Comparison of ENCODE assay signal across 24 cellular contexts in genomic region chr1:159686599-159687299, GRCh38. TPM values are rescaled to one million over a fixed set of nuclear protein-coding genes. Genes with fewer than 3 reads are reported as not detected.
DNase-seq lines count a peak whose midpoint lies in the region; ATAC-seq, FAIRE-seq and TF ChIP-seq lines count a peak whose summit lies in the region.
"Had no signal": no experiment of that assay in that cellular context is flagged by ENCODE, and none has a peak within 500 bp of the region (broad histone marks: within the 10 kb centered on the region; RNA-seq: fewer than 3 reads in every experiment).

No MANE protein-coding gene starts in this region.

- in situ Hi-C loops in HepG2 (cut with HindIII; ENCODE audit: extremely low pct_ligation_motif_present, low pct_unique_long_range_greater_than_20kb) = no loop called here

- no peak for TF ChIP-seq RAD21 in HepG2 (CRISPR knock-in tag; IDR thresholded peaks at IDR 0.05)

- TF ChIP-seq CTCF in right lobe of liver (IDR thresholded peaks at IDR 0.05) (no peak), HepG2 (CRISPR knock-in tag; IDR thresholded peaks at IDR 0.05) (no peak), Caco-2 (IDR thresholded peaks at IDR 0.05; ENCODE audit: insufficient read depth in 1 of 2, low read depth in 1 of 2, low read length in 1 of 2, severe bottlenecking in 1 of 2, unreplicated experiment in 1 of 2) (no peak)

- DNase-seq in right lobe of liver (no peak), HepG2 (ENCODE audit: low spot score) (no peak), DMS53 treated with DMSO at 0.1 percent for 48 hours (lab: John Stamatoyannopoulos, UW; ENCODE audit: unreplicated experiment) (peak; percentile 26), left lobe of liver (ENCODE audit: low spot score) (no peak), nucleus accumbens (lab: John Stamatoyannopoulos, UW) (no peak), NCI-H524 treated with DMSO at 0.1 percent for 48 hours (lab: John Stamatoyannopoulos, UW) (no peak), Caco-2 (no peak)
- DNase-seq: BE2C; Calu3; CD4-positive, alpha-beta T cell; CD8-positive, alpha-beta memory T cell; DMS79; EL; GDM1; H9 had no signal

- no peak overlapping the region for H2AFZ ChIP-seq in HepG2 (ENCODE audit: low read length)
- H2AFZ ChIP-seq: GM23338 had no signal

- H3K9ac ChIP-seq in HepG2 (ENCODE audit: insufficient read depth, low read depth, low read length) = no peak overlapping the region
- H3K9ac ChIP-seq: BLaER1 treated with 17β-estradiol and CSF1 and Interleukin-3, amounts not matched to agents 10 nM and 100 nM had no signal

- intact Hi-C loops in right lobe of liver (cut with DNase I) = no loop called here
- intact Hi-C loops in HepG2 (cut with micrococcal nuclease; ENCODE audit: unreplicated experiment) = no loop called here
- intact Hi-C loops in Caco-2 (cut with micrococcal nuclease; ENCODE audit: unreplicated experiment) = no loop called here

- H3K27ac Mint-ChIP-seq in Caco-2 (ENCODE audit: unreplicated experiment) = no peak overlapping the region
- H3K27ac Mint-ChIP-seq: CD14-positive monocyte; CD4-positive, alpha-beta T cell; CD8-positive, alpha-beta memory T cell; GM23338; H9 had no signal

- H3K36me3 ChIP-seq in right lobe of liver (no peaks in the 10 kb centered on the region), HepG2 (replicated peaks in 1 of 2; ENCODE audit: control insufficient read depth in 1 of 2, insufficient read depth in 2 of 2, low read length in 2 of 2) (no peaks in the 10 kb centered on the region), Caco-2 (ENCODE audit: control insufficient read depth, insufficient read depth, low read length) (no peaks in the 10 kb centered on the region)
- H3K36me3 ChIP-seq: BE2C; BLaER1 treated with 17β-estradiol and CSF1 and Interleukin-3, amounts not matched to agents 10 nM and 100 nM had no signal

- no peak overlapping the region for H3K4me3 Mint-ChIP-seq in Caco-2 (ENCODE audit: unreplicated experiment)
- H3K4me3 Mint-ChIP-seq: CD14-positive monocyte; CD4-positive, alpha-beta T cell; CD8-positive, alpha-beta memory T cell; GM23338; H9 had no signal

- no peak for FAIRE-seq in HepG2 (lab: Jason Lieb, UNC)
- FAIRE-seq: GM12878, GM19239 had no signal

- H3K4me1 ChIP-seq in right lobe of liver = no peaks in the 10 kb centered on the region
- no peaks in the 10 kb centered on the region for H3K4me1 ChIP-seq in HepG2 (ENCODE audit: insufficient read depth, low read length)
- no peaks in the 10 kb centered on the region for H3K4me1 ChIP-seq in Caco-2
- H3K4me1 ChIP-seq: BE2C; BLaER1 treated with 17β-estradiol and CSF1 and Interleukin-3, amounts not matched to agents 10 nM and 100 nM had no signal

- ATAC-seq in right lobe of liver = peak in 3 of 4 donors; percentile 63 to 88 (median 83)
- no peak for ATAC-seq in HepG2
- ATAC-seq in left lobe of liver = peak; percentile 62
- ATAC-seq: GM12878, GM23338, HCT116 had no signal

- H4K20me1 ChIP-seq in HepG2 (ENCODE audit: insufficient read depth, low read length) = no peaks in the 10 kb centered on the region
- H4K20me1 ChIP-seq: BLaER1 treated with 17β-estradiol and CSF1 and Interleukin-3, amounts not matched to agents 10 nM and 100 nM had no signal

- H3K4me3 ChIP-seq in right lobe of liver (no peak overlapping the region), HepG2 (replicated peaks in 1 of 3; ENCODE audit: insufficient read depth in 1 of 3, low read depth in 2 of 3, low read length in 3 of 3) (no peak overlapping the region), Caco-2 (ENCODE audit: low read depth, low read length) (no peak overlapping the region)
- H3K4me3 ChIP-seq: BLaER1 treated with 17β-estradiol and CSF1 and Interleukin-3, amounts not matched to agents 10 nM and 100 nM; GM12878; GM23338 had no signal

- no peaks in the 10 kb centered on the region for H3K36me3 Mint-ChIP-seq in Caco-2 (ENCODE audit: insufficient read depth, unreplicated experiment)
- H3K36me3 Mint-ChIP-seq: CD14-positive monocyte; CD8-positive, alpha-beta memory T cell had no signal

- no peaks in the 10 kb centered on the region for H3K4me1 Mint-ChIP-seq in Caco-2 (ENCODE audit: low read depth, unreplicated experiment)
- H3K4me1 Mint-ChIP-seq: CD14-positive monocyte; CD8-positive, alpha-beta memory T cell; GM23338; H9 had no signal

- no peak for TF ChIP-seq EP300 in HepG2 (IDR thresholded peaks at IDR 0.05; ENCODE audit: low read depth in 2 of 2, low read length in 2 of 2)
- no peak for TF ChIP-seq EP300 in HepG2 (CRISPR knock-in tag; IDR thresholded peaks at IDR 0.05; ENCODE audit: borderline replicate concordance)

- H3K79me2 ChIP-seq in HepG2 (ENCODE audit: insufficient read depth, low read length) = no peaks in the 10 kb centered on the region

- H3K27me3 Mint-ChIP-seq in Caco-2 (ENCODE audit: insufficient read depth, unreplicated experiment) = peaks cover 8% of the 10 kb centered on the region

- TF ChIP-seq POLR2A in right lobe of liver (IDR thresholded peaks at IDR 0.05) = no peak
- no peak for TF ChIP-seq POLR2A in HepG2 (IDR thresholded peaks at IDR 0.05; ENCODE audit: insufficient read depth in 1 of 2, low read depth in 2 of 2, low read length in 2 of 2)

- POLR2A ChIA-PET in HepG2 (lab: Yijun Ruan, JAX) (no interaction called here), Caco-2 (lab: Charles Lee) (no interaction called here)

- CTCF ChIA-PET in HepG2 (lab: Yijun Ruan, JAX; ENCODE audit: low intra/inter-chr PET ratio, low total read pairs) (no interaction called here), Caco-2 (lab: Charles Lee) (interaction anchor here (0.6 kb wide), 1 partner anchor 17 kb away, joined by 3 read pairs; no protein-coding TSS in a partner anchor)

- H3K27ac ChIP-seq in right lobe of liver (no peak overlapping the region), HepG2 (ENCODE audit: extremely low read length, insufficient read depth, low read length) (no peak overlapping the region)
- H3K27ac ChIP-seq: BLaER1 treated with 17β-estradiol and CSF1 and Interleukin-3, amounts not matched to agents 10 nM and 100 nM had no signal

- H3K4me2 ChIP-seq in HepG2 (ENCODE audit: low read depth, low read length) = no peak overlapping the region
- H3K4me2 ChIP-seq: BLaER1 treated with 17β-estradiol and CSF1 and Interleukin-3, amounts not matched to agents 10 nM and 100 nM; GM23338 had no signal

- H3K9me3 ChIP-seq in right lobe of liver = no peaks in the 10 kb centered on the region
- no peaks in the 10 kb centered on the region for H3K9me3 ChIP-seq in HepG2 (ENCODE audit: low read length)
- no peaks in the 10 kb centered on the region for H3K9me3 ChIP-seq in Caco-2
- H3K9me3 ChIP-seq: BE2C had no signal

- 25% methylated on average over 1 of the region's 1 CpG for WGBS in right lobe of liver (ENCODE audit: insufficient coverage, low coverage, low lambda C conversion rate, missing lambda C conversion rate)
- 0% methylated on average over 1 of the region's 1 CpG for WGBS in HepG2 (ENCODE audit: low lambda C conversion rate)

- H3K27me3 ChIP-seq in right lobe of liver = no peaks in the 10 kb centered on the region
- no peaks in the 10 kb centered on the region for H3K27me3 ChIP-seq in HepG2 (ENCODE audit: control insufficient read depth in 1 of 2, insufficient read depth in 2 of 2, low read length in 2 of 2)
- no peaks in the 10 kb centered on the region for H3K27me3 ChIP-seq in Caco-2 (replicated peaks; ENCODE audit: control insufficient read depth, insufficient read depth, low read length)
- H3K27me3 ChIP-seq: BE2C; BLaER1 treated with 17β-estradiol and CSF1 and Interleukin-3, amounts not matched to agents 10 nM and 100 nM had no signal

- no TSS peak for BruUV-seq in HepG2 (replicated peaks; lab: Mats Ljungman, UMichigan)
- BruUV-seq in Caco-2 (replicated peaks; lab: Mats Ljungman, UMichigan) = no TSS peak

- H3K9me3 Mint-ChIP-seq in Caco-2 (ENCODE audit: unreplicated experiment) = no peaks in the 10 kb centered on the region
- H3K9me3 Mint-ChIP-seq: CD4-positive, alpha-beta T cell; CD8-positive, alpha-beta memory T cell; GM23338 had no signal

TF ChIP-seq in HepG2, 621 proteins besides CTCF, POLR2A, EP300 and RAD21 (continues in another document):
- TF ChIP-seq ZNF766 (CRISPR knock-in tag; IDR thresholded peaks at IDR 0.05; ENCODE audit: borderline replicate concordance) (no peak), IKZF4 (CRISPR knock-in tag; IDR thresholded peaks at IDR 0.05; ENCODE audit: borderline replicate concordance, low read depth, not compliant biosample characterization) (no peak), ZBTB7B (CRISPR knock-in tag; IDR thresholded peaks at IDR 0.05) (no peak), YEATS4 (CRISPR knock-in tag; IDR thresholded peaks at IDR 0.05; ENCODE audit: borderline replicate concordance) (no peak), ZBTB42 (CRISPR knock-in tag; IDR thresholded peaks at IDR 0.05) (no peak), ZNF781 (CRISPR knock-in tag; IDR thresholded peaks at IDR 0.05; ENCODE audit: borderline replicate concordance, not compliant biosample characterization) (no peak), BRCA1 (CRISPR knock-in tag; IDR thresholded peaks at IDR 0.05) (no peak), TMF1 (CRISPR knock-in tag; IDR thresholded peaks at IDR 0.05; ENCODE audit: low read depth) (no peak), SP4 (CRISPR knock-in tag; IDR thresholded peaks at IDR 0.05) (no peak)

RNA-seq across cellular contexts. Expression of gene CRP, which starts 27.6 kb away (rescaled TPM):
- total RNA-seq in right lobe of liver = over 10,000 TPM in 1 of 6 experiments, 1,000 to 10,000 TPM in 4, 100 to 1,000 TPM in 1; 420 to 12,291 (median 6,154) TPM
- total RNA-seq in HepG2 (2016; rRNA removed; fragmentation: Illumina TruSeq; extraction: Trizol) = not detected in 2 replicates
- not detected in 2 replicates for total RNA-seq in HepG2 (2016; cell fraction: cytosol; rRNA removed; fragmentation: Illumina TruSeq; extraction: Trizol; ENCODE audit: low read depth)
- not detected in 2 replicates for total RNA-seq in HepG2 (2016; cell fraction: insoluble cytoplasmic fraction; rRNA removed; fragmentation: Illumina TruSeq; extraction: Trizol)
- total RNA-seq in HepG2 (2016; cell fraction: membrane; rRNA removed; fragmentation: Illumina TruSeq; extraction: Trizol) = not detected in 2 replicates
- total RNA-seq in HepG2 (2016; cell fraction: nucleus; rRNA removed; fragmentation: Illumina TruSeq; extraction: Trizol) = not detected in 2 replicates
- polyA plus RNA-seq in HepG2 (2011; rRNA removed) = not detected in 2 replicates
- not detected in 2 replicates for polyA plus RNA-seq in HepG2 (2011; cell fraction: cytosol; rRNA removed)
- not detected in 2 replicates for polyA plus RNA-seq in HepG2 (2011; cell fraction: nucleus; rRNA removed)
- polyA plus RNA-seq in HepG2 (2012) = not detected in 2 replicates
- polyA plus RNA-seq in HepG2 (2016; cell fraction: cytosol; fragmentation: Illumina TruSeq; extraction: Trizol; ENCODE audit: low read depth) = not detected in 2 replicates
- not detected in 2 replicates for polyA plus RNA-seq in HepG2 (2016; cell fraction: insoluble cytoplasmic fraction; fragmentation: Illumina TruSeq; extraction: Trizol; ENCODE audit: low read depth)
- not detected in 2 replicates for polyA plus RNA-seq in HepG2 (2016; cell fraction: membrane; fragmentation: Illumina TruSeq; extraction: Trizol; ENCODE audit: low read depth)
- polyA plus RNA-seq in HepG2 (2016; cell fraction: nucleus; fragmentation: Illumina TruSeq; extraction: Trizol; ENCODE audit: insufficient read depth, low read depth) = not detected in 2 replicates
- polyA minus RNA-seq in HepG2 (2011; rRNA and poly(A)+ RNA removed; ENCODE audit: low replicate concordance) = not detected in 2 replicates
- not detected in 2 replicates for polyA minus RNA-seq in HepG2 (2011; cell fraction: cytosol; rRNA and poly(A)+ RNA removed)
- not detected in 2 replicates for polyA minus RNA-seq in HepG2 (2011; cell fraction: nucleus; rRNA and poly(A)+ RNA removed)
- total RNA-seq in left lobe of liver = 3,370 TPM
- not detected in 2 replicates for total RNA-seq in Caco-2 (2022)
- total RNA-seq: A172; CD4-positive, alpha-beta T cell; CD8-positive, alpha-beta memory T cell; GM23338; H4; H9 had no signal
- polyA plus RNA-seq: AG04450; CD14-positive monocyte; CD8-positive, alpha-beta memory T cell; GM12878; GM23338 had no signal

Comparison
In these comparisons a context has a peak if more than half of its experiments do, and no peak if none do; other contexts are left out.
1. RNA of gene CRP, which starts 27.6 kb away (total RNA-seq): 420 to 12,291 TPM in right lobe of liver and 3,370 TPM in left lobe of liver (single experiment); not detected in HepG2 and not detected in Caco-2; every median in the first group is over 100 times any median in the second.